Comparison of ENCODE assay signal across 9 cellular contexts in the genomic region with DNA sequence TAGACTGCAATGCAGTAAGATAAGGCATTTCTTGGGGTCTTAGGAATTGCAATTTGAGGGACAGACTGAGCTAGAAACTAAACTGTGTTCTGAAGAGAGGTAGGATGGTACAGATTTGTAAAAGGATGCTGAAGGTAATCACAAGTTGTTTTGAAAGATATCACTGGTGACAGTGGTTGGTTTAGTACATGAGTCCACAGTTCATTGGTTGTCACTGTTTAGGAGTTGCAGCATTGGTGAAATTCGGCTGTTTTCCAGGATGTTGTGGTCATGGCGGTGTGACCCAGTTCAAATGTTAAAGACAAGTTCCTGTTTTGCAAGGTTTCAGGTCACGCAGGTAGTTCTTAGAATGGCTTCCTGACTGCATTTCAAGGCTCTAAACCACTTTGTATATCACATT.
A peak's percentile ranks its signal among the peaks of the same experiment; 100 is the strongest.
DNase-seq lines count a peak whose midpoint lies in the region; ATAC-seq, FAIRE-seq and TF ChIP-seq lines count a peak whose summit lies in the region.
"Had no signal": no experiment of that assay in that cellular context is flagged by ENCODE, and none has a peak within 500 bp of the region (broad histone marks: within the 10 kb centered on the region; RNA-seq: fewer than 3 reads in every experiment).

No MANE protein-coding gene starts in this region.

- H3K4me1 ChIP-seq in liver (ENCODE audit: control insufficient read depth in 4 of 4, insufficient read depth in 4 of 4, low read length in 3 of 4): peaks cover 0 to 2% (median under 1%) of the 10 kb centered on the region in 4 donors
- no peaks in the 10 kb centered on the region for H3K4me1 ChIP-seq in HepG2 (ENCODE audit: insufficient read depth, low read length)
- H3K4me1 ChIP-seq in hepatocyte (ENCODE audit: insufficient read depth): no peaks in the 10 kb centered on the region
- no peaks in the 10 kb centered on the region for H3K4me1 ChIP-seq in Caco-2

- H3K4me3 Mint-ChIP-seq in Caco-2 (ENCODE audit: unreplicated experiment): no peak overlapping the region

- H3K9ac ChIP-seq in liver (ENCODE audit: low read depth in 1 of 2, low read length in 2 of 2) (no peak overlapping the region), HepG2 (ENCODE audit: insufficient read depth, low read depth, low read length) (no peak overlapping the region)

- H3K36me3 ChIP-seq in liver (ENCODE audit: control insufficient read depth in 4 of 4, insufficient read depth in 3 of 4, low read depth in 1 of 4, low read length in 3 of 4) (no peaks in the 10 kb centered on the region), HepG2 (replicated peaks in 1 of 2; ENCODE audit: control insufficient read depth in 1 of 2, insufficient read depth in 2 of 2, low read length in 2 of 2) (no peaks in the 10 kb centered on the region), hepatocyte (replicated peaks; ENCODE audit: insufficient read depth, low read depth) (no peaks in the 10 kb centered on the region), Caco-2 (ENCODE audit: control insufficient read depth, insufficient read depth, low read length) (no peaks in the 10 kb centered on the region)

- no peaks in the 10 kb centered on the region for H3K9me2 ChIP-seq in hepatocyte (replicated peaks; ENCODE audit: insufficient read depth)

- H3K4me1 Mint-ChIP-seq in Caco-2 (ENCODE audit: low read depth, unreplicated experiment): no peaks in the 10 kb centered on the region

- H3K4me2 ChIP-seq in HepG2 (ENCODE audit: low read depth, low read length): no peak overlapping the region
- H3K4me2 ChIP-seq in hepatocyte: no peak overlapping the region

- DNase-seq in HepG2 (ENCODE audit: low spot score) (no peak), activated T-cell treated with anti-CD3 and anti-CD28 coated beads for 24 hours (ENCODE audit: low read depth) (peak; percentile 42), kidney tubule cell (ENCODE audit: low spot score) (no peak), hepatocyte (ENCODE audit: low spot score) (no peak), Caco-2 (no peak)
- peak; percentile 38 to 60 for DNase-seq in stimulated activated CD4-positive, alpha-beta T cell treated with anti-CD3 and anti-CD28 coated beads, Interleukin-2, amount 100 ng/mL, for 24 hours

- H3K36me3 Mint-ChIP-seq in Caco-2 (ENCODE audit: insufficient read depth, unreplicated experiment): no peaks in the 10 kb centered on the region

- peak in 1 of 2 donors; percentile 9 for TF ChIP-seq RAD21 in liver (IDR thresholded peaks at IDR 0.05)
- no peak for TF ChIP-seq RAD21 in HepG2 (CRISPR knock-in tag; IDR thresholded peaks at IDR 0.05)

- H4K20me1 ChIP-seq in HepG2 (ENCODE audit: insufficient read depth, low read length): no peaks in the 10 kb centered on the region
- no peaks in the 10 kb centered on the region for H4K20me1 ChIP-seq in hepatocyte (ENCODE audit: insufficient read depth, poor library complexity, severe bottlenecking)

- POLR2A ChIA-PET in HepG2 (lab: Yijun Ruan, JAX) (no interaction called here), Caco-2 (lab: Charles Lee) (no interaction called here)

- no peak for TF ChIP-seq POLR2A in HepG2 (IDR thresholded peaks at IDR 0.05; ENCODE audit: insufficient read depth in 1 of 2, low read depth in 2 of 2, low read length in 2 of 2)

- ATAC-seq in HepG2 (no peak), HG03575 (IDR thresholded peaks at IDR 0.05; ENCODE audit: extremely low read depth, insufficient number of reproducible peaks, low FRiP score, unreplicated experiment) (peak; percentile 94)

- H3K9me3 Mint-ChIP-seq in Caco-2 (ENCODE audit: unreplicated experiment): no peaks in the 10 kb centered on the region

- H3K79me2 ChIP-seq in HepG2 (ENCODE audit: insufficient read depth, low read length): no peaks in the 10 kb centered on the region
- H3K79me2 ChIP-seq in hepatocyte: no peaks in the 10 kb centered on the region

- H3K27me3 Mint-ChIP-seq in Caco-2 (ENCODE audit: insufficient read depth, unreplicated experiment): peaks cover 8% of the 10 kb centered on the region

- H3K27ac ChIP-seq in liver (ENCODE audit: low read depth in 1 of 2, low read length in 2 of 2) (no peak overlapping the region), HepG2 (ENCODE audit: extremely low read length, insufficient read depth, low read length) (no peak overlapping the region), hepatocyte (no peak overlapping the region)
- H3K27ac ChIP-seq: VCaP had no signal

- TF ChIP-seq EP300 in HepG2 (IDR thresholded peaks at IDR 0.05; ENCODE audit: low read depth in 2 of 2, low read length in 2 of 2) (no peak), HepG2 (CRISPR knock-in tag; IDR thresholded peaks at IDR 0.05; ENCODE audit: borderline replicate concordance) (no peak)

- in situ Hi-C loops in HepG2 (cut with HindIII; ENCODE audit: extremely low pct_ligation_motif_present, low pct_unique_long_range_greater_than_20kb): no loop called here

- no TSS peak for BruUV-seq in HepG2 (replicated peaks; lab: Mats Ljungman, UMichigan)
- no TSS peak for BruUV-seq in Caco-2 (replicated peaks; lab: Mats Ljungman, UMichigan)

- CTCF ChIA-PET in HepG2 (lab: Yijun Ruan, JAX; ENCODE audit: low intra/inter-chr PET ratio, low total read pairs) (no interaction called here), Caco-2 (lab: Charles Lee) (no interaction called here)

- 69% methylated on average over 3 of the region's 3 CpGs for WGBS in liver
- WGBS in HepG2 (ENCODE audit: low lambda C conversion rate): 0% methylated on average over 3 of the region's 3 CpGs
- WGBS in hepatocyte (ENCODE audit: low lambda C conversion rate, missing lambda C conversion rate): 91% methylated on average over 3 of the region's 3 CpGs

- H3K9me3 ChIP-seq in liver (ENCODE audit: control insufficient read depth in 4 of 4, low read length in 3 of 4): no peaks in the 10 kb centered on the region
- H3K9me3 ChIP-seq in HepG2 (ENCODE audit: low read length): no peaks in the 10 kb centered on the region
- H3K9me3 ChIP-seq in hepatocyte (ENCODE audit: low read depth): no peaks in the 10 kb centered on the region
- no peaks in the 10 kb centered on the region for H3K9me3 ChIP-seq in Caco-2

- FAIRE-seq in HepG2 (lab: Jason Lieb, UNC): no peak

- no peaks in the 10 kb centered on the region for H3K27me3 ChIP-seq in liver (ENCODE audit: control insufficient read depth in 4 of 4, insufficient read depth in 4 of 4, low read length in 3 of 4)
- no peaks in the 10 kb centered on the region for H3K27me3 ChIP-seq in HepG2 (ENCODE audit: control insufficient read depth in 1 of 2, insufficient read depth in 2 of 2, low read length in 2 of 2)
- H3K27me3 ChIP-seq in hepatocyte: no peaks in the 10 kb centered on the region
- H3K27me3 ChIP-seq in Caco-2 (replicated peaks; ENCODE audit: control insufficient read depth, insufficient read depth, low read length): no peaks in the 10 kb centered on the region; the same call in 1 of the 2 replicates

- intact Hi-C loops in HepG2 (cut with micrococcal nuclease; ENCODE audit: unreplicated experiment) (no loop called here), Caco-2 (cut with micrococcal nuclease; ENCODE audit: unreplicated experiment) (no loop called here)

- no peak for TF ChIP-seq CTCF in liver (IDR thresholded peaks at IDR 0.05; ENCODE audit: low read depth, low read length, missing input control)
- TF ChIP-seq CTCF in HepG2 (CRISPR knock-in tag; IDR thresholded peaks at IDR 0.05): no peak
- TF ChIP-seq CTCF in hepatocyte (IDR thresholded peaks at IDR 0.05; ENCODE audit: poor library complexity): no peak
- TF ChIP-seq CTCF in Caco-2 (IDR thresholded peaks at IDR 0.05; ENCODE audit: insufficient read depth in 1 of 2, low read depth in 1 of 2, low read length in 1 of 2, severe bottlenecking in 1 of 2, unreplicated experiment in 1 of 2): no peak

- no peak overlapping the region for H3K4me3 ChIP-seq in liver (ENCODE audit: low read depth in 1 of 3, low read length in 3 of 3)
- no peak overlapping the region for H3K4me3 ChIP-seq in HepG2 (replicated peaks in 1 of 3; ENCODE audit: insufficient read depth in 1 of 3, low read depth in 2 of 3, low read length in 3 of 3)
- H3K4me3 ChIP-seq in hepatocyte: no peak overlapping the region
- no peak overlapping the region for H3K4me3 ChIP-seq in Caco-2 (ENCODE audit: low read depth, low read length)

- H2AFZ ChIP-seq in HepG2 (ENCODE audit: low read length) (no peak overlapping the region), hepatocyte (no peak overlapping the region)

- H3K27ac Mint-ChIP-seq in Caco-2 (ENCODE audit: unreplicated experiment): no peak overlapping the region

TF ChIP-seq in liver, 16 proteins besides CTCF, POLR2A, EP300 and RAD21:
- TF ChIP-seq JUND (IDR thresholded peaks at IDR 0.05) (no peak), SP1 (IDR thresholded peaks at IDR 0.05) (peak; percentile 24), RXRA (IDR thresholded peaks at IDR 0.05) (no peak), FOXA1 (IDR thresholded peaks at IDR 0.05) (no peak), GABPA (IDR thresholded peaks at IDR 0.05 in 1 of 2, conservative IDR thresholded peaks at IDR 0.05 in 1 of 2) (peak in 1 of 2 donors; percentile 16), NR2F2 (IDR thresholded peaks at IDR 0.05) (no peak), HNF4A (conservative IDR thresholded peaks at IDR 0.05) (peak in 1 of 2 donors; percentile 50)
- TF ChIP-seq, protein P1, sequence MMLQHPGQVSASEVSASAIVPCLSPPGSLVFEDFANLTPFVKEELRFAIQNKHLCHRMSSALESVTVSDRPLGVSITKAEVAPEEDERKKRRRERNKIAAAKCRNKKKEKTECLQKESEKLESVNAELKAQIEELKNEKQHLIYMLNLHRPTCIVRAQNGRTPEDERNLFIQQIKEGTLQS (IDR thresholded peaks at IDR 0.05): no peak

TF ChIP-seq in HepG2, 621 proteins besides CTCF, POLR2A, EP300 and RAD21:
- TF ChIP-seq CCDC6 (CRISPR knock-in tag; IDR thresholded peaks at IDR 0.05) (no peak), ZFP36L2 (CRISPR knock-in tag; IDR thresholded peaks at IDR 0.05) (no peak), SIN3B (IDR thresholded peaks at IDR 0.05; ENCODE audit: low read length) (no peak), ZC3H13 (CRISPR knock-in tag; IDR thresholded peaks at IDR 0.05) (no peak), ZIK1 (CRISPR knock-in tag; IDR thresholded peaks at IDR 0.05; ENCODE audit: borderline replicate concordance, low read depth) (no peak), ZNF562 (CRISPR knock-in tag; IDR thresholded peaks at IDR 0.05; ENCODE audit: borderline replicate concordance) (no peak)
- TF ChIP-seq, protein P2, sequence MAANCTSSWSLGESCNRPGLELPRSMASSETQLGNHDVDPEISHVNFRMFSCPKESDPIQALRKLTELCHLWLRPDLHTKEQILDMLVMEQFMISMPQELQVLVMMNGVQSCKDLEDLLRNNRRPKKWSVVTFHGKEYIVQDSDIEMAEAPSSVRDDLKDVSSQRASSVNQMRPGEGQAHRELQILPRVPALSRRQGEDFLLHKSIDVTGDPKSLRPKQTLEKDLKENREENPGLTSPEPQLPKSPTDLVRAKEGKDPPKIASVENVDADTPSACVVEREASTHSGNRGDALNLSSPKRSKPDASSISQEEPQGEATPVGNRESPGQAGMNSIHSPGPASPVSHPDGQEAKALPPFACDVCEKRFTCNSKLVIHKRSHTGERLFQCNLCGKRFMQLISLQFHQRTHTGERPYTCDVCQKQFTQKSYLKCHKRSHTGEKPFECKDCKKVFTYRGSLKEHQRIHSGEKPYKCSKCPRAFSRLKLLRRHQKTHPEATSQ (CRISPR knock-in tag; IDR thresholded peaks at IDR 0.05; ENCODE audit: borderline replicate concordance): no peak

Comparison
In these comparisons a context has a peak if more than half of its experiments do, and no peak if none do; other contexts are left out.
1. DNase-seq: peak in activated T-cell treated with anti-CD3 and anti-CD28 coated beads for 24 hours (single experiment) and stimulated activated CD4-positive, alpha-beta T cell treated with anti-CD3 and anti-CD28 coated beads, Interleukin-2, amount 100 ng/mL, for 24 hours (2 of 2); none in HepG2 (single experiment), kidney tubule cell (single experiment), hepatocyte (single experiment) and Caco-2 (0 of 2).